In genomic region chr12:51920046-51920445, GRCh38 we compare ENCODE assay signal across 18 cellular contexts. TPM values are rescaled to one million over a fixed set of nuclear protein-coding genes. Genes with fewer than 3 reads are reported as not detected.
DNase-seq lines count a peak whose midpoint lies in the region; ATAC-seq and TF ChIP-seq lines count a peak whose summit lies in the region.
"Had no signal": no experiment of that assay in that cellular context is flagged by ENCODE, and none has a peak within 500 bp of the region (broad histone marks: within the 10 kb centered on the region; RNA-seq: fewer than 3 reads in every experiment).

No MANE protein-coding gene starts in this region.

- TF ChIP-seq CTCF in SK-N-SH (IDR thresholded peaks at IDR 0.05) = no peak
- no peak for TF ChIP-seq CTCF in endodermal cell (conservative IDR thresholded peaks at IDR 0.05)
- no peak for TF ChIP-seq CTCF in neural progenitor cell (IDR thresholded peaks at IDR 0.05)
- TF ChIP-seq CTCF in upper lobe of right lung (IDR thresholded peaks at IDR 0.05) = no peak
- TF ChIP-seq CTCF in left lung (IDR thresholded peaks at IDR 0.05) = no peak

- H3K4me3 ChIP-seq in SK-N-SH (ENCODE audit: low read depth in 2 of 2, low read length in 1 of 2) = no peak overlapping the region
- H3K4me3 ChIP-seq in endodermal cell (ENCODE audit: low read length) = no peak overlapping the region
- H3K4me3 ChIP-seq in neural progenitor cell = no peak overlapping the region
- H3K4me3 ChIP-seq in upper lobe of right lung = no peak overlapping the region
- H3K4me3 ChIP-seq in left lung = no peak overlapping the region
- H3K4me3 ChIP-seq: BLaER1 had no signal

- H3K36me3 ChIP-seq in SK-N-SH (replicated peaks in 1 of 2; ENCODE audit: control insufficient read depth in 1 of 2, insufficient read depth in 2 of 2, low read length in 1 of 2) (no peaks in the 10 kb centered on the region), endodermal cell (ENCODE audit: control insufficient read depth, insufficient read depth, low read length) (no peaks in the 10 kb centered on the region), neural progenitor cell (no peaks in the 10 kb centered on the region), upper lobe of right lung (peaks cover 33% of the 10 kb centered on the region), left lung (peaks cover 0 to 39% of the 10 kb centered on the region in 2 donors)
- H3K36me3 ChIP-seq: BLaER1 had no signal

- H3K79me2 ChIP-seq in SK-N-SH (ENCODE audit: insufficient read depth) (no peaks in the 10 kb centered on the region), neural progenitor cell (ENCODE audit: low read depth) (no peaks in the 10 kb centered on the region)

- CTCF ChIA-PET in SK-N-SH (lab: Yijun Ruan, JAX) = interaction anchor here (4.4 to 10.1 kb wide), 2 partner anchors 7 to 26 kb away, joined by 28 to 55 read pairs; no protein-coding TSS in a partner anchor

- no peak for ATAC-seq in SK-N-SH treated with all-trans-retinoic acid at 6 μM for 48 hours
- ATAC-seq in upper lobe of right lung = no peak
- no peak for ATAC-seq in GM21619 (IDR thresholded peaks at IDR 0.05; ENCODE audit: unreplicated experiment)
- no peak for ATAC-seq in left lung

- no peak for TF ChIP-seq RAD21 in SK-N-SH (IDR thresholded peaks at IDR 0.05; ENCODE audit: low read length)

- no peak overlapping the region for H3K4me2 ChIP-seq in SK-N-SH
- no peak overlapping the region for H3K4me2 ChIP-seq in neural progenitor cell
- H3K4me2 ChIP-seq: BLaER1 had no signal

- 67% methylated on average over 2 of the region's 2 CpGs for WGBS in SK-N-SH (ENCODE audit: low lambda C conversion rate)
- 92% methylated on average over 2 of the region's 2 CpGs; no CpG with 5 or more reads in 1 of the 2 experiments for WGBS in endodermal cell (ENCODE audit: insufficient coverage in 1 of 2, insufficient read length in 1 of 2), 2 experiments

- no peak overlapping the region for H3K4me3 Mint-ChIP-seq in endodermal cell
- no peak overlapping the region for H3K4me3 Mint-ChIP-seq in neural progenitor cell
- H3K4me3 Mint-ChIP-seq: CD8-positive, alpha-beta memory T cell had no signal

- DNase-seq in SK-N-SH = peak; percentile 7
- DNase-seq in endodermal cell = peak; percentile 29
- no peak for DNase-seq in neural progenitor cell (ENCODE audit: low spot score)
- DNase-seq in upper lobe of right lung = peak; percentile 60
- DNase-seq in left lung = no peak
- no peak for DNase-seq in kidney tubule cell (ENCODE audit: low spot score)
- DNase-seq: AML-193; Caco-2; CD8-positive, alpha-beta memory T cell; DND-41; GDM1; GOT3; H9 had no signal

- H3K4me1 Mint-ChIP-seq in endodermal cell (peaks cover 26% of the 10 kb centered on the region), neural progenitor cell (peaks cover 16% of the 10 kb centered on the region)

- no peaks in the 10 kb centered on the region for H3K36me3 Mint-ChIP-seq in endodermal cell (ENCODE audit: low read depth)
- H3K36me3 Mint-ChIP-seq in neural progenitor cell = no peaks in the 10 kb centered on the region
- H3K36me3 Mint-ChIP-seq: CD8-positive, alpha-beta memory T cell had no signal

- peaks cover 0 to 54% of the 10 kb centered on the region in 2 experiments; a peak in 2 of 4 replicates for H3K4me1 ChIP-seq in SK-N-SH (ENCODE audit: control insufficient read depth in 1 of 2, insufficient read depth in 2 of 2, low read depth in 1 of 2, low read length in 1 of 2)
- peaks cover 6% of the 10 kb centered on the region for H3K4me1 ChIP-seq in endodermal cell (ENCODE audit: control insufficient read depth, insufficient read depth, low read length)
- H3K4me1 ChIP-seq in neural progenitor cell = peaks cover 14% of the 10 kb centered on the region
- peaks cover 43% of the 10 kb centered on the region for H3K4me1 ChIP-seq in upper lobe of right lung
- peaks cover 14 to 59% of the 10 kb centered on the region in 2 donors for H3K4me1 ChIP-seq in left lung

- H3K27ac ChIP-seq in SK-N-SH (ENCODE audit: low read depth in 2 of 2, low read length in 1 of 2) (no peak overlapping the region; a peak in 1 of 4 replicates), endodermal cell (ENCODE audit: low read depth, low read length) (no peak overlapping the region), neural progenitor cell (no peak overlapping the region), upper lobe of right lung (no peak overlapping the region), left lung (no peak overlapping the region)
- H3K27ac ChIP-seq: 22Rv1, BLaER1 had no signal

- TF ChIP-seq EP300 in SK-N-SH (IDR thresholded peaks at IDR 0.05; ENCODE audit: borderline replicate concordance in 1 of 2, low read depth in 1 of 2, low read length in 1 of 2) = no peak

- H3K9ac ChIP-seq in SK-N-SH (no peak overlapping the region), endodermal cell (ENCODE audit: extremely low read depth, low read length, poor library complexity, severe bottlenecking) (no peak overlapping the region), neural progenitor cell (no peak overlapping the region)
- H3K9ac ChIP-seq: BLaER1 had no signal

- H3K27me3 ChIP-seq in SK-N-SH (ENCODE audit: insufficient read depth) (no peaks in the 10 kb centered on the region), endodermal cell (ENCODE audit: control insufficient read depth, insufficient read depth, low read length, poor library complexity, severe bottlenecking) (no peaks in the 10 kb centered on the region), neural progenitor cell (peaks cover 16% of the 10 kb centered on the region), upper lobe of right lung (no peaks in the 10 kb centered on the region), left lung (no peaks in the 10 kb centered on the region)
- H3K27me3 ChIP-seq: BLaER1 had no signal

- no peaks in the 10 kb centered on the region for H3K9me3 ChIP-seq in SK-N-SH
- H3K9me3 ChIP-seq in endodermal cell (ENCODE audit: control insufficient read depth, low read length) = no peaks in the 10 kb centered on the region
- H3K9me3 ChIP-seq in neural progenitor cell (ENCODE audit: low read depth) = no peaks in the 10 kb centered on the region
- no peaks in the 10 kb centered on the region for H3K9me3 ChIP-seq in upper lobe of right lung
- H3K9me3 ChIP-seq in left lung = no peaks in the 10 kb centered on the region
- H3K9me3 ChIP-seq: BLaER1, Caco-2 had no signal

- no peaks in the 10 kb centered on the region for H3K9me3 Mint-ChIP-seq in endodermal cell
- no peaks in the 10 kb centered on the region for H3K9me3 Mint-ChIP-seq in neural progenitor cell
- H3K9me3 Mint-ChIP-seq: CD8-positive, alpha-beta memory T cell; H9 had no signal

- H3K27ac Mint-ChIP-seq in endodermal cell (no peak overlapping the region), neural progenitor cell (peak overlapping the region; percentile 27)
- H3K27ac Mint-ChIP-seq: H9 had no signal

- intact Hi-C loops in upper lobe of right lung (cut with DNase I) (loop anchor here (10.0 kb wide), 1 partner anchor 55 kb away; no protein-coding TSS in a partner anchor), left lung (cut with DNase I) (no loop called here)

- H3F3A ChIP-seq in SK-N-SH (replicated peaks; ENCODE audit: insufficient read depth) = no peaks in the 10 kb centered on the region
- H3F3A ChIP-seq in neural progenitor cell (ENCODE audit: low read depth) = peaks cover 11% of the 10 kb centered on the region

- POLR2A ChIA-PET in SK-N-SH (lab: Yijun Ruan, JAX) = no interaction called here

- H2AFZ ChIP-seq in SK-N-SH (ENCODE audit: low read depth) (no peak overlapping the region), neural progenitor cell (replicated peaks) (no peak overlapping the region)

- H4K20me1 ChIP-seq in SK-N-SH (ENCODE audit: insufficient read depth) (no peaks in the 10 kb centered on the region), neural progenitor cell (ENCODE audit: low read depth) (no peaks in the 10 kb centered on the region)
- H4K20me1 ChIP-seq: BLaER1 had no signal

- no peaks in the 10 kb centered on the region for H3K9me2 ChIP-seq in SK-N-SH

- H3K27me3 Mint-ChIP-seq in endodermal cell (ENCODE audit: insufficient read depth) (peaks cover 16% of the 10 kb centered on the region), neural progenitor cell (ENCODE audit: insufficient read depth, low read depth) (peaks cover 10% of the 10 kb centered on the region)

TF ChIP-seq in SK-N-SH, 30 proteins besides CTCF, POLR2A, EP300 and RAD21 (continues in another document):
- TF ChIP-seq CHD2 (IDR thresholded peaks at IDR 0.05; ENCODE audit: low read length, partially characterized antibody) = no peak
- TF ChIP-seq NRF1 (IDR thresholded peaks at IDR 0.05; ENCODE audit: low read depth, low read length) = no peak
- no peak for TF ChIP-seq NFIC (IDR thresholded peaks at IDR 0.05; ENCODE audit: borderline replicate concordance)
- no peak for TF ChIP-seq YY1 (IDR thresholded peaks at IDR 0.05; ENCODE audit: low read depth)
- no peak for TF ChIP-seq GATA2 (CRISPR knock-in tag; IDR thresholded peaks at IDR 0.05)

TF ChIP-seq in SK-N-SH treated with all-trans-retinoic acid at 6 μM for 48 hours, 23 proteins besides CTCF, POLR2A, EP300 and RAD21 (continues in another document):
- no peak for TF ChIP-seq BACH2 (CRISPR knock-in tag; IDR thresholded peaks at IDR 0.05; ENCODE audit: borderline replicate concordance)
- TF ChIP-seq ZFP3 (CRISPR knock-in tag; IDR thresholded peaks at IDR 0.05) = no peak

RNA-seq across cellular contexts. Expression of gene ACVRL1, which starts 12.7 kb away (rescaled TPM):
- 0.07 and 0.08 TPM in 2 replicates for polyA plus RNA-seq in SK-N-SH (2012; rRNA removed)
- 0.05 and 0.07 TPM in 2 replicates for polyA plus RNA-seq in SK-N-SH (2012; cell fraction: cytosol; rRNA removed)
- polyA plus RNA-seq in SK-N-SH (2012; cell fraction: nucleus; rRNA removed) = 0.11 and 0.54 TPM in 2 replicates
- total RNA-seq in endodermal cell (under 1 TPM; 0.42 to 0.64 TPM), neural progenitor cell (ENCODE audit: low replicate concordance) (0.22 and 2.0 TPM in 2 replicates), upper lobe of right lung (223 TPM), left lung (100 to 1,000 TPM; 115 to 173 TPM)
- 1.00 TPM for polyA plus RNA-seq in endodermal cell (2013, experiment 1 of 2)
- 1.4 TPM for polyA plus RNA-seq in endodermal cell (2013, experiment 2 of 2)
- total RNA-seq: Caco-2, H9 had no signal
- polyA plus RNA-seq: CD8-positive, alpha-beta memory T cell had no signal

RNA-seq across cellular contexts. Expression of gene ACVR1B, which starts 31.5 kb away (rescaled TPM):
- 12.1 and 13.5 TPM in 2 replicates for polyA plus RNA-seq in SK-N-SH (2012; rRNA removed)
- polyA plus RNA-seq in SK-N-SH (2012; cell fraction: cytosol; rRNA removed) = 8.3 and 10.4 TPM in 2 replicates
- polyA plus RNA-seq in SK-N-SH (2012; cell fraction: nucleus; rRNA removed) = 11.1 and 12.7 TPM in 2 replicates
- total RNA-seq in endodermal cell (10 to 100 TPM; 48.6 to 59.3 TPM), neural progenitor cell (ENCODE audit: low replicate concordance) (13.8 and 18.9 TPM in 2 replicates), upper lobe of right lung (33.5 TPM), left lung (10 to 100 TPM; 24.9 to 26.6 TPM)
- 33.5 TPM for polyA plus RNA-seq in endodermal cell (2013, experiment 1 of 2)
- polyA plus RNA-seq in endodermal cell (2013, experiment 2 of 2) = 28.8 TPM

RNA-seq across cellular contexts. Expression of gene ANKRD33, which starts 32.1 kb away (rescaled TPM):
- not detected in 2 replicates for polyA plus RNA-seq in SK-N-SH (2012; rRNA removed)
- polyA plus RNA-seq in SK-N-SH (2012; cell fraction: cytosol; rRNA removed) = not detected in 2 replicates
- 0.11 and 0.13 TPM in 2 replicates for polyA plus RNA-seq in SK-N-SH (2012; cell fraction: nucleus; rRNA removed)
- total RNA-seq in endodermal cell (under 1 TPM in 1 of 2 donors, not detected in 1; 0.46 TPM), neural progenitor cell (ENCODE audit: low replicate concordance) (0.39 and 0.46 TPM in 2 replicates), upper lobe of right lung (not detected), left lung (not detected)
- 0.28 TPM for polyA plus RNA-seq in endodermal cell (2013, experiment 1 of 2)
- 0.62 TPM for polyA plus RNA-seq in endodermal cell (2013, experiment 2 of 2)
- total RNA-seq: A673; Caco-2; CD8-positive, alpha-beta memory T cell had no signal
- polyA plus RNA-seq: CD8-positive, alpha-beta memory T cell had no signal

Comparison
In these comparisons a context has a peak if more than half of its experiments do, and no peak if none do; other contexts are left out.
1. DNase-seq: peak in SK-N-SH (single experiment), endodermal cell (single experiment) and upper lobe of right lung (single experiment); none in neural progenitor cell (single experiment), left lung (0 of 2) and kidney tubule cell (single experiment).
2. RNA of gene ACVRL1, which starts 12.7 kb away (total RNA-seq): 223 TPM in upper lobe of right lung (single experiment) and 115 to 173 TPM in left lung; 0.22 to 2.0 TPM in neural progenitor cell and 0.42 to 0.64 TPM in endodermal cell; every median in the first group is over 10 times any median in the second.